In the genomic region with DNA sequence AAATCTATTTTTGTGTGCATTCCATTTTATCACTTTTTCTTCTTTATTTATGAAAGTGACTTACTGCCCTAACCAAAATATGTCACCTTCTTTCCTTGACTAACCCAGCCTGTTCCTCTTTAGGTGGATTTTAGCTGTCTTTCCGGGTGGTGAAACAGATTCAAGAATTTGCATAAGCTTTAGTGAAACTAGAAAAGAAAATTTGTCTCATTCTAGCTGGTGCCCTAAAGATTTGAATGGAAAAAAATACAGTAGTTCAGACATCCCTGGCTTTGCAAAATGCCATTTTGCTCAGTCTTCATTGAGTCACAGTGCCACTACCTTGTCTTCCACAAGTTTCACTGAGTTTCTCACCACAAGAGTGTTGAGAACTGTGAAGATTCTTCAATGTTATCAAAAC, we compare ENCODE assay signal across 1 cellular context.
TF ChIP-seq lines count a peak whose summit lies in the region.

No MANE protein-coding gene starts in this region.

TF ChIP-seq in WTC11, 78 proteins besides CTCF, POLR2A, EP300 and RAD21 (continued from another document):
- TF ChIP-seq USF1 (CRISPR knock-in tag; IDR thresholded peaks at IDR 0.05) = no peak
- TF ChIP-seq ZNF281 (CRISPR knock-in tag; IDR thresholded peaks at IDR 0.05) = no peak
- no peak for TF ChIP-seq GTF2I (CRISPR knock-in tag; conservative IDR thresholded peaks at IDR 0.05)
- no peak for TF ChIP-seq TEAD4 (CRISPR knock-in tag; IDR thresholded peaks at IDR 0.05)
- no peak for TF ChIP-seq TP53 (CRISPR knock-in tag; IDR thresholded peaks at IDR 0.05)
- no peak for TF ChIP-seq CREB1 (CRISPR knock-in tag; IDR thresholded peaks at IDR 0.05)
- no peak for TF ChIP-seq NFYB (CRISPR knock-in tag; conservative IDR thresholded peaks at IDR 0.05; ENCODE audit: low read depth)
